ENCODE assay signal across 8 cellular contexts in the genomic region with DNA sequence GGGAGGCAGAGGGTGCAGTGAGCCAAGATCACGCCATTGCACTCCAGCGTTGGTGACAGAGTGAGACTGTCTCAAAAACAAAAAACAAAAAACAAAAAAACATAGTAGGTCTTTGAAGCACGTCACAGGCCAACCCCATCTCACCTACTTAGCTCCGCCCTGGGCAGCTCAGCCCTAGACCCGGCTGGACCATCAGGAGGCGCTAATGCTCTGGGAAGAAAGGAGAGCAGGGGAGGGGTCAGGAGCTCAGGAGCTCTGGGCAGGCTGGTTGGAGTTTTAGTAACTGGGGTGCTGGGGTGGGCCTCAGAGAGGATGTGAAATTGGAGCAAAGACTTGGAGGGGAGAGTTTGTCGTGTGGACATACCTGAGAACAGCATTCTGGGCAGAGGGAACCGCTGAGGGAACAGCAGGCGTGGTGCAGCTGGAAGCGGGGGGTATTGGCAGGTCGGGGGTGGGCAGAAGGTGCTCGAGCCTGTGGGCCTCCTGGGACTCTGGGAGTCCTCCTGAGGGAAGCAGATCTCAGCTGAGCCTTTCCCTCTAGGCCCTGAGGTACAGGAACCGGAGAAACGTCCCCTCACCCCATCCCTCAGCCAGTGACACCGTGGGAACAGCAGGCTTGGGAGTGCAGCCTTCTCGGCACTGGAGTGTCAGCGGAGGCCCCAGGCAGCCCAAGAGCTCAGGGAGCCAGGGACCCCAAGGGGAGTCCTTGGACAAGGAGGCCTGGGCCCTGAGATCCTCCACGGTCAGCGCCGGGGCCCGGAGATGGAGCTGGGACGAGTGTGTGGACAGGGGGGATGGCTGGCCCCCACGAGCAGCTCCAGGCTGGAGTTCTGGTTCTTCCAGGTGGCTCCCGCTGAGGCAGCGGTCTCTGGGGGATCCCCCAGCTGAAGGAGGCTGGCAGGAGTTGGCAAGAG. TPM values are rescaled to one million over a fixed set of nuclear protein-coding genes. Genes with fewer than 3 reads are reported as not detected.
A peak's percentile ranks its signal among the peaks of the same experiment; 100 is the strongest.
DNase-seq lines count a peak whose midpoint lies in the region; ATAC-seq, FAIRE-seq and TF ChIP-seq lines count a peak whose summit lies in the region.

No MANE protein-coding gene starts in this region.

- H3K9me3 Mint-ChIP-seq in activated naive CD8-positive, alpha-beta T cell treated with anti-CD3 and anti-CD28 coated beads, Interleukin-2, amount 50 U/mL, for 24 hours = no peaks in the 10 kb centered on the region
- H3K9me3 Mint-ChIP-seq in mesothelial cell of epicardium = no peaks in the 10 kb centered on the region

- H3K27me3 Mint-ChIP-seq in activated naive CD8-positive, alpha-beta T cell treated with anti-CD3 and anti-CD28 coated beads, Interleukin-2, amount 50 U/mL, for 24 hours = no peaks in the 10 kb centered on the region
- no peaks in the 10 kb centered on the region for H3K27me3 Mint-ChIP-seq in mesothelial cell of epicardium (ENCODE audit: low read depth)

- no peak for ATAC-seq in activated naive CD8-positive, alpha-beta T cell treated with anti-CD3 and anti-CD28 coated beads, Interleukin-2, amount 50 U/mL, for 24 hours
- ATAC-seq in HG02798 (IDR thresholded peaks at IDR 0.05; ENCODE audit: poor library complexity, unreplicated experiment) (no peak), GM21447 (IDR thresholded peaks at IDR 0.05; ENCODE audit: unreplicated experiment) (no peak)

- no peak overlapping the region for H3K27ac Mint-ChIP-seq in activated naive CD8-positive, alpha-beta T cell treated with anti-CD3 and anti-CD28 coated beads, Interleukin-2, amount 50 U/mL, for 24 hours
- peak overlapping the region; percentile 85 for H3K27ac Mint-ChIP-seq in mesothelial cell of epicardium

- peaks cover 37% of the 10 kb centered on the region for H3K4me1 Mint-ChIP-seq in activated naive CD8-positive, alpha-beta T cell treated with anti-CD3 and anti-CD28 coated beads, Interleukin-2, amount 50 U/mL, for 24 hours
- peaks cover 26% of the 10 kb centered on the region for H3K4me1 Mint-ChIP-seq in mesothelial cell of epicardium

- H3K4me3 Mint-ChIP-seq in activated naive CD8-positive, alpha-beta T cell treated with anti-CD3 and anti-CD28 coated beads, Interleukin-2, amount 50 U/mL, for 24 hours = peak overlapping the region; percentile 12
- peak overlapping the region; percentile 50 for H3K4me3 Mint-ChIP-seq in mesothelial cell of epicardium

- peaks cover 11% of the 10 kb centered on the region for H3K36me3 Mint-ChIP-seq in activated naive CD8-positive, alpha-beta T cell treated with anti-CD3 and anti-CD28 coated beads, Interleukin-2, amount 50 U/mL, for 24 hours (ENCODE audit: low read depth)
- H3K36me3 Mint-ChIP-seq in mesothelial cell of epicardium = peaks cover under 1% of the 10 kb centered on the region

- DNase-seq in AML-193 (lab: John Stamatoyannopoulos, UW) = peak; percentile 30 to 44
- peak; percentile 82 for DNase-seq in NCI-H69 (lab: John Stamatoyannopoulos, UW)
- DNase-seq in activated naive CD8-positive, alpha-beta T cell treated with anti-CD3 and anti-CD28 coated beads, Interleukin-2, amount 50 U/mL, for 24 hours = peak; percentile 68
- no peak for DNase-seq in mesothelial cell of epicardium (ENCODE audit: low spot score in 2 of 2, unreplicated experiment in 2 of 2)
- DNase-seq in NCI-H1048 (lab: John Stamatoyannopoulos, UW) = no peak

- peak; percentile 97 for FAIRE-seq in G401.6 (lab: Jason Lieb, UNC)

- no peak for TF ChIP-seq CTCF in mesothelial cell of epicardium (IDR thresholded peaks at IDR 0.05; ENCODE audit: unreplicated experiment)

RNA-seq across cellular contexts. Expression of a gene that starts 2.2 kb away (rescaled TPM):
- 27.6 to 30.1 TPM (median 30.1 TPM) in 3 replicates for total RNA-seq in mesothelial cell of epicardium

RNA-seq across cellular contexts. Expression of a gene that starts 16.8 kb away (rescaled TPM):
- total RNA-seq in mesothelial cell of epicardium = 10.1 to 12.0 TPM (median 11.5 TPM) in 3 replicates

RNA-seq across cellular contexts. Expression of a gene that starts 38.8 kb away (rescaled TPM):
- 134 to 139 TPM (median 139 TPM) in 3 replicates for total RNA-seq in mesothelial cell of epicardium

RNA-seq across cellular contexts. Expression of a gene that starts 39.4 kb away (rescaled TPM):
- 178 to 201 TPM (median 184 TPM) in 3 replicates for total RNA-seq in mesothelial cell of epicardium

RNA-seq across cellular contexts. Expression of a gene that starts 51.4 kb away (rescaled TPM):
- 23.2 to 26.6 TPM (median 26.4 TPM) in 3 replicates for total RNA-seq in mesothelial cell of epicardium

Comparison
In these comparisons a context has a peak if more than half of its experiments do, and no peak if none do; other contexts are left out.
1. DNase-seq: peak in AML-193 (2 of 2), NCI-H69 (single experiment) and activated naive CD8-positive, alpha-beta T cell treated with anti-CD3 and anti-CD28 coated beads, Interleukin-2, amount 50 U/mL, for 24 hours (single experiment); none in mesothelial cell of epicardium (0 of 2) and NCI-H1048 (single experiment).